27 cellular contexts compared by ENCODE assay signal in the genomic region with DNA sequence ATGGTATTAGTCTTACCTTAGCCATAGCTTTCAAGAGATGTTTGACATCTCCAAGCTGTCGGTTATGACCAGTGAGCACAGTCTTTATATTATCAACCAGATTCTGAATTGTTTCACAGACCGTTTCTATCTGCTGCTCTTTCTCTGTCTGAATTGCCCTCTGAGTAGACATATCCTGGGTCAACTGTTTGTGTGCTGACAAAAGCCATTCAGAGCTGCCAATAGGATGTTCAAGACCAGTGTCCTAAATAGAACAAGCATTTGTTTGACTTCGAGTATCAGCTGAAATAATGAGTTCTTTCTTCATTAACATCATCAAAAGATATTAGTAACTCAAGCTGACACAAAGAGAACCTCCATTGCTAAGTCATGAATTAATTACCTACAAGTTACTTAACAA.
"Had no signal": no experiment of that assay in that cellular context is flagged by ENCODE, and none has a peak within 500 bp of the region (broad histone marks: within the 10 kb centered on the region; RNA-seq: fewer than 3 reads in every experiment).

No MANE protein-coding gene starts in this region.

- H3K27me3 Mint-ChIP-seq: activated CD4-positive, alpha-beta memory T cell treated with anti-CD3 and anti-CD28 coated beads for 36 hours; activated CD4-positive, alpha-beta T cell treated with anti-CD3 and anti-CD28 coated beads, Interleukin-2, amount 10 ng/mL, durations not matched to agents 24 days and 14 days had no signal

- ATAC-seq: activated naive CD4-positive, alpha-beta T cell treated with anti-CD3 and anti-CD28 coated beads, Interleukin-2, amount 50 U/mL, for 72 hours; activated T-cell treated with anti-CD3 and anti-CD28 coated beads, Interleukin-2, amount 50 U/mL, for 72 hours; body of pancreas; heart right ventricle; left lung; lower lobe of right lung; mucosa of descending colon; right cardiac atrium had no signal

- H3K4me3 Mint-ChIP-seq: activated CD4-positive, alpha-beta memory T cell treated with anti-CD3 and anti-CD28 coated beads for 36 hours; activated CD4-positive, alpha-beta T cell treated with anti-CD3 and anti-CD28 coated beads, Interleukin-2, amount 10 ng/mL, durations not matched to agents 24 days and 14 days; activated T-cell treated with anti-CD3 and anti-CD28 coated beads, Interleukin-2, amount 50 U/mL, for 72 hours; nephron; T-helper 2 cell treated with Interferon-gamma antibody and Interleukin-4, amounts not matched to agents 5 μg/mL and 100 μg/mL, for 36 hours had no signal

- DNase-seq: activated CD4-positive, alpha-beta memory T cell treated with anti-CD3 and anti-CD28 coated beads for 36 hours; activated CD4-positive, alpha-beta T cell treated with anti-CD3 and anti-CD28 coated beads, Interleukin-2, amount 10 ng/mL, durations not matched to agents 24 days and 14 days; activated naive CD4-positive, alpha-beta T cell; activated T-cell treated with anti-CD3 and anti-CD28 coated beads, Interleukin-2, amount 50 U/mL, for 72 hours; adrenal gland; aorta; body of pancreas; cerebellar nuclear complex; colonic mucosa; effector memory CD4-positive, alpha-beta T cell; erythroblast; heart right ventricle; kidney glomerular epithelial cell; left lung; lower lobe of right lung; mesendoderm; mucosa of descending colon; ovary; right cardiac atrium; spleen; stimulated activated naive CD4-positive, alpha-beta T cell; T-helper 1 cell; testis; transverse colon had no signal

- H3K27ac Mint-ChIP-seq: activated CD4-positive, alpha-beta memory T cell treated with anti-CD3 and anti-CD28 coated beads for 36 hours; activated CD4-positive, alpha-beta T cell treated with anti-CD3 and anti-CD28 coated beads, Interleukin-2, amount 10 ng/mL, durations not matched to agents 24 days and 14 days; nephron; T-helper 2 cell treated with Interferon-gamma antibody and Interleukin-4, amounts not matched to agents 5 μg/mL and 100 μg/mL, for 36 hours had no signal

- H3K4me1 Mint-ChIP-seq: nephron had no signal

- H3K9me3 Mint-ChIP-seq: activated CD4-positive, alpha-beta memory T cell treated with anti-CD3 and anti-CD28 coated beads for 36 hours; activated CD4-positive, alpha-beta T cell treated with anti-CD3 and anti-CD28 coated beads, Interleukin-2, amount 10 ng/mL, durations not matched to agents 24 days and 14 days; activated naive CD4-positive, alpha-beta T cell treated with anti-CD3 and anti-CD28 coated beads, Interleukin-2, amount 50 U/mL, for 72 hours; activated T-cell treated with anti-CD3 and anti-CD28 coated beads, Interleukin-2, amount 50 U/mL, for 72 hours; nephron; T-helper 2 cell treated with Interferon-gamma antibody and Interleukin-4, amounts not matched to agents 5 μg/mL and 100 μg/mL, for 36 hours had no signal
